19 cellular contexts compared by ENCODE assay signal in genomic region chr1:162197615-162198497, GRCh38.
DNase-seq lines count a peak whose midpoint lies in the region; ATAC-seq and TF ChIP-seq lines count a peak whose summit lies in the region.
"Had no signal": no experiment of that assay in that cellular context is flagged by ENCODE, and none has a peak within 500 bp of the region (broad histone marks: within the 10 kb centered on the region; RNA-seq: fewer than 3 reads in every experiment).

No MANE protein-coding gene starts in this region.

- no peak for TF ChIP-seq CTCF in brain (conservative IDR thresholded peaks at IDR 0.05)

- H4K8ac ChIP-seq in mesenchymal stem cell (ENCODE audit: low read length): peak overlapping the region; percentile 35

- no peaks in the 10 kb centered on the region for H3K36me3 Mint-ChIP-seq in brain
- H3K36me3 Mint-ChIP-seq in activated naive CD4-positive, alpha-beta T cell treated with anti-CD3 and anti-CD28 coated beads, Interleukin-2, amount 50 U/mL, for 72 hours: no peaks in the 10 kb centered on the region
- no peaks in the 10 kb centered on the region for H3K36me3 Mint-ChIP-seq in activated T-helper 2 cell treated with anti-CD3 and anti-CD28 coated beads, Interferon-gamma antibody, Interleukin-2, Interleukin-4, amounts not matched to agents 10 μg/mL and 5 μg/mL and 100 μg/mL, durations not matched to agents 14 hours and 24 hours and 36 hours (ENCODE audit: low read depth)

- no peaks in the 10 kb centered on the region for H3K4me1 Mint-ChIP-seq in stimulated activated naive CD8-positive, alpha-beta T cell treated with anti-CD3 and anti-CD28 coated beads, Interleukin-15, amount 100 ng/mL, for 72 hours
- peaks cover 44% of the 10 kb centered on the region for H3K4me1 Mint-ChIP-seq in brain
- H3K4me1 Mint-ChIP-seq in activated T-helper 2 cell treated with anti-CD3 and anti-CD28 coated beads, Interferon-gamma antibody, Interleukin-2, Interleukin-4, amounts not matched to agents 10 μg/mL and 5 μg/mL and 100 μg/mL, durations not matched to agents 14 hours and 24 hours and 36 hours (ENCODE audit: low read depth): no peaks in the 10 kb centered on the region
- H3K4me1 Mint-ChIP-seq: activated CD4-positive, alpha-beta memory T cell treated with anti-CD3 and anti-CD28 coated beads, Interleukin-2, amount 10 ng/mL, durations not matched to agents 7 days and 5 days had no signal

- no peak overlapping the region for H3K27ac ChIP-seq in mesenchymal stem cell (ENCODE audit: low read length, poor library complexity, severe bottlenecking)
- H3K27ac ChIP-seq: esophagus muscularis mucosa had no signal

- H3K4me1 ChIP-seq in mesenchymal stem cell (ENCODE audit: control insufficient read depth, insufficient read depth, low read depth, low read length): peaks cover 1% of the 10 kb centered on the region

- H2AFZ ChIP-seq in mesenchymal stem cell (ENCODE audit: low read depth, low read length): no peak overlapping the region

- peak overlapping the region in 1 of 2 experiments; percentile 29 for H2BK12ac ChIP-seq in mesenchymal stem cell (ENCODE audit: low read length in 2 of 2)

- H4K91ac ChIP-seq in mesenchymal stem cell (ENCODE audit: low read length): peak overlapping the region; percentile 83

- H3K27ac Mint-ChIP-seq in stimulated activated naive CD8-positive, alpha-beta T cell treated with anti-CD3 and anti-CD28 coated beads, Interleukin-15, amount 100 ng/mL, for 72 hours: no peak overlapping the region
- H3K27ac Mint-ChIP-seq in brain: peak overlapping the region in 3 of 5 experiments; percentile 19 to 80 (median 63)
- H3K27ac Mint-ChIP-seq in activated naive CD4-positive, alpha-beta T cell treated with anti-CD3 and anti-CD28 coated beads, Interleukin-2, amount 50 U/mL, for 72 hours: no peak overlapping the region
- H3K27ac Mint-ChIP-seq in activated T-helper 2 cell treated with anti-CD3 and anti-CD28 coated beads, Interferon-gamma antibody, Interleukin-2, Interleukin-4, amounts not matched to agents 10 μg/mL and 5 μg/mL and 100 μg/mL, durations not matched to agents 14 hours and 24 hours and 36 hours: no peak overlapping the region
- H3K27ac Mint-ChIP-seq: activated CD4-positive, alpha-beta memory T cell treated with anti-CD3 and anti-CD28 coated beads, Interleukin-2, amount 10 ng/mL, durations not matched to agents 7 days and 5 days had no signal

- H2AK5ac ChIP-seq in mesenchymal stem cell (ENCODE audit: low read length, severe bottlenecking): no peak overlapping the region

- H3K18ac ChIP-seq in mesenchymal stem cell (ENCODE audit: low read depth in 1 of 2, low read length in 2 of 2): peak overlapping the region in 1 of 2 experiments; percentile 24

- H3K14ac ChIP-seq in mesenchymal stem cell (ENCODE audit: low read length in 2 of 2): no peak overlapping the region

- peak overlapping the region in 1 of 2 experiments; percentile 85 for H3K4ac ChIP-seq in mesenchymal stem cell (ENCODE audit: low read depth in 1 of 2, low read length in 2 of 2)

- H2BK15ac ChIP-seq in mesenchymal stem cell (ENCODE audit: low read depth, poor library complexity, severe bottlenecking): no peak overlapping the region

- no peaks in the 10 kb centered on the region for H3K36me3 ChIP-seq in mesenchymal stem cell (ENCODE audit: control insufficient read depth in 1 of 2, insufficient read depth in 2 of 2, low read depth in 1 of 2, low read length in 2 of 2)
- H3K36me3 ChIP-seq: esophagus muscularis mucosa had no signal

- H2BK120ac ChIP-seq in mesenchymal stem cell (ENCODE audit: low read depth, low read length): peak overlapping the region; percentile 15

- no peak overlapping the region for H3K23ac ChIP-seq in mesenchymal stem cell (ENCODE audit: low read length in 2 of 2)

- ATAC-seq in stimulated activated naive CD8-positive, alpha-beta T cell treated with anti-CD3 and anti-CD28 coated beads, Interleukin-15, Interleukin-2, amounts not matched to agents 100 U/mL and 50 U/mL, for 24 hours: peak; percentile 32
- no peak for ATAC-seq in stimulated activated naive CD8-positive, alpha-beta T cell treated with anti-CD3 and anti-CD28 coated beads, Interleukin-15, amount 100 ng/mL, for 72 hours
- no peak for ATAC-seq in activated naive CD4-positive, alpha-beta T cell treated with anti-CD3 and anti-CD28 coated beads, Interleukin-2, amount 50 U/mL, for 72 hours
- ATAC-seq in GM18498 (IDR thresholded peaks at IDR 0.05; ENCODE audit: unreplicated experiment): no peak

- no peak overlapping the region for H2BK5ac ChIP-seq in mesenchymal stem cell (ENCODE audit: low read depth, low read length, poor library complexity, severe bottlenecking)

- 82% methylated on average over 13 of the region's 13 CpGs for WGBS in mesenchymal stem cell

- no peak overlapping the region for H3K4me2 ChIP-seq in mesenchymal stem cell (ENCODE audit: low read length, poor library complexity, severe bottlenecking)

- H3K79me1 ChIP-seq in mesenchymal stem cell (replicated peaks; ENCODE audit: low read length, poor library complexity, severe bottlenecking): no peaks in the 10 kb centered on the region

- H3K4me3 Mint-ChIP-seq in stimulated activated naive CD8-positive, alpha-beta T cell treated with anti-CD3 and anti-CD28 coated beads, Interleukin-15, amount 100 ng/mL, for 72 hours: no peak overlapping the region
- no peak overlapping the region for H3K4me3 Mint-ChIP-seq in brain
- no peak overlapping the region for H3K4me3 Mint-ChIP-seq in activated T-helper 2 cell treated with anti-CD3 and anti-CD28 coated beads, Interferon-gamma antibody, Interleukin-2, Interleukin-4, amounts not matched to agents 10 μg/mL and 5 μg/mL and 100 μg/mL, durations not matched to agents 14 hours and 24 hours and 36 hours (ENCODE audit: low read depth)
- H3K4me3 Mint-ChIP-seq: activated CD4-positive, alpha-beta memory T cell treated with anti-CD3 and anti-CD28 coated beads, Interleukin-2, amount 10 ng/mL, durations not matched to agents 7 days and 5 days had no signal

- H3K4me3 ChIP-seq in mesenchymal stem cell (ENCODE audit: insufficient read depth in 1 of 2, low read depth in 1 of 2, low read length in 2 of 2): no peak overlapping the region
- H3K4me3 ChIP-seq: esophagus muscularis mucosa had no signal

- intact Hi-C loops in activated T-helper 2 cell treated with anti-CD3 and anti-CD28 coated beads, Interferon-gamma antibody, Interleukin-2, Interleukin-4, amounts not matched to agents 10 μg/mL and 5 μg/mL and 100 μg/mL, durations not matched to agents 14 hours and 24 hours and 36 hours (cut with micrococcal nuclease): no loop called here

- no peak overlapping the region for H3K9ac ChIP-seq in mesenchymal stem cell (ENCODE audit: low read length)

- DNase-seq in stimulated activated naive CD8-positive, alpha-beta T cell treated with anti-CD3 and anti-CD28 coated beads, Interleukin-15, Interleukin-2, amounts not matched to agents 100 U/mL and 50 U/mL, for 24 hours: no peak
- no peak for DNase-seq in stimulated activated naive CD8-positive, alpha-beta T cell treated with anti-CD3 and anti-CD28 coated beads, Interleukin-15, amount 100 ng/mL, for 72 hours
- no peak for DNase-seq in mesenchymal stem cell
- DNase-seq in activated naive CD4-positive, alpha-beta T cell treated with anti-CD3 and anti-CD28 coated beads, Interleukin-2, amount 50 U/mL, for 72 hours (ENCODE audit: low spot score in 2 of 2): no peak
- DNase-seq in NCI-H1436 treated with DMSO at 0.1 percent for 48 hours (lab: John Stamatoyannopoulos, UW): no peak
- DNase-seq in activated T-helper 2 cell treated with anti-CD3 and anti-CD28 coated beads, Interferon-gamma antibody, Interleukin-2, Interleukin-4, amounts not matched to agents 10 μg/mL and 5 μg/mL and 100 μg/mL, durations not matched to agents 14 hours and 24 hours and 36 hours (ENCODE audit: low spot score): no peak
- DNase-seq: activated CD4-positive, alpha-beta memory T cell treated with anti-CD3 and anti-CD28 coated beads, Interleukin-2, amount 10 ng/mL, durations not matched to agents 7 days and 5 days; AML-193; amniotic stem cell; cortex of kidney; DMS79 treated with DMSO at 0.1 percent for 48 hours; GOT3; left cardiac atrium; NCI-H1092 treated with DMSO at 0.1 percent for 48 hours; stimulated activated CD4-positive, alpha-beta T cell treated with anti-CD3 and anti-CD28 coated beads, Interleukin-2, amount 100 ng/mL, for 48 hours; stimulated activated CD8-positive, alpha-beta memory T cell treated with anti-CD3 and anti-CD28 coated beads, Interleukin-4, amount 100 ng/mL, for 48 hours had no signal

- H3K9me3 Mint-ChIP-seq in stimulated activated naive CD8-positive, alpha-beta T cell treated with anti-CD3 and anti-CD28 coated beads, Interleukin-15, amount 100 ng/mL, for 72 hours: no peaks in the 10 kb centered on the region
- peaks cover 0 to 4% (median 0%) of the 10 kb centered on the region in 5 experiments for H3K9me3 Mint-ChIP-seq in brain
- H3K9me3 Mint-ChIP-seq in activated naive CD4-positive, alpha-beta T cell treated with anti-CD3 and anti-CD28 coated beads, Interleukin-2, amount 50 U/mL, for 72 hours: no peaks in the 10 kb centered on the region
- H3K9me3 Mint-ChIP-seq in activated T-helper 2 cell treated with anti-CD3 and anti-CD28 coated beads, Interferon-gamma antibody, Interleukin-2, Interleukin-4, amounts not matched to agents 10 μg/mL and 5 μg/mL and 100 μg/mL, durations not matched to agents 14 hours and 24 hours and 36 hours: no peaks in the 10 kb centered on the region
- H3K9me3 Mint-ChIP-seq: activated CD4-positive, alpha-beta memory T cell treated with anti-CD3 and anti-CD28 coated beads, Interleukin-2, amount 10 ng/mL, durations not matched to agents 7 days and 5 days had no signal

- peaks cover 13% of the 10 kb centered on the region for H3K27me3 Mint-ChIP-seq in stimulated activated naive CD8-positive, alpha-beta T cell treated with anti-CD3 and anti-CD28 coated beads, Interleukin-15, amount 100 ng/mL, for 72 hours
- H3K27me3 Mint-ChIP-seq in brain: peaks cover 3% of the 10 kb centered on the region
- H3K27me3 Mint-ChIP-seq in activated T-helper 2 cell treated with anti-CD3 and anti-CD28 coated beads, Interferon-gamma antibody, Interleukin-2, Interleukin-4, amounts not matched to agents 10 μg/mL and 5 μg/mL and 100 μg/mL, durations not matched to agents 14 hours and 24 hours and 36 hours (ENCODE audit: low read depth): peaks cover 4% of the 10 kb centered on the region

- peaks cover 5 to 33% of the 10 kb centered on the region in 2 experiments for H3K27me3 ChIP-seq in mesenchymal stem cell (ENCODE audit: control insufficient read depth in 1 of 2, insufficient read depth in 1 of 2, low read length in 2 of 2)
- H3K27me3 ChIP-seq: esophagus muscularis mucosa had no signal

- H3K9me3 ChIP-seq in mesenchymal stem cell (ENCODE audit: control insufficient read depth, low read length): no peaks in the 10 kb centered on the region
- H3K9me3 ChIP-seq: esophagus muscularis mucosa had no signal

Comparison
In these comparisons a context has a peak if more than half of its experiments do, and no peak if none do; other contexts are left out.
1. H3K27ac Mint-ChIP-seq: peak in brain (3 of 5); none in stimulated activated naive CD8-positive, alpha-beta T cell treated with anti-CD3 and anti-CD28 coated beads, Interleukin-15, amount 100 ng/mL, for 72 hours (0 of 2), activated naive CD4-positive, alpha-beta T cell treated with anti-CD3 and anti-CD28 coated beads, Interleukin-2, amount 50 U/mL, for 72 hours (0 of 2) and activated T-helper 2 cell treated with anti-CD3 and anti-CD28 coated beads, Interferon-gamma antibody, Interleukin-2, Interleukin-4, amounts not matched to agents 10 μg/mL and 5 μg/mL and 100 μg/mL, durations not matched to agents 14 hours and 24 hours and 36 hours (single experiment).